21 cellular contexts compared by ENCODE assay signal in genomic region chr7:26374665-26375373, GRCh38.
DNase-seq lines count a peak whose midpoint lies in the region; ATAC-seq and TF ChIP-seq lines count a peak whose summit lies in the region.
"Had no signal": no experiment of that assay in that cellular context is flagged by ENCODE, and none has a peak within 500 bp of the region (broad histone marks: within the 10 kb centered on the region; RNA-seq: fewer than 3 reads in every experiment).

No MANE protein-coding gene starts in this region.

- H3K36me3 ChIP-seq in iPS-20b (ENCODE audit: insufficient read depth, low read depth, low read length), result no peaks in the 10 kb centered on the region
- no peaks in the 10 kb centered on the region for H3K36me3 ChIP-seq in upper lobe of right lung
- H3K36me3 ChIP-seq in effector memory CD4-positive, alpha-beta T cell (ENCODE audit: control insufficient read depth, insufficient read depth, low read length), result no peaks in the 10 kb centered on the region
- H3K36me3 ChIP-seq: esophagus muscularis mucosa had no signal

- peaks cover 8 to 11% of the 10 kb centered on the region in 2 donors for H3K4me1 Mint-ChIP-seq in natural killer cell treated with Interleukin-12 subunit alpha and Interleukin-12 subunit beta and Interleukin-15 and Interleukin-18, amount 100 ng/mL, for 72 hours (ENCODE audit: low read depth in 2 of 2)

- no peak overlapping the region for H3K27ac ChIP-seq in iPS-20b (ENCODE audit: low read length)
- H3K27ac ChIP-seq in upper lobe of right lung, result peak overlapping the region; percentile 80
- no peak overlapping the region for H3K27ac ChIP-seq in effector memory CD4-positive, alpha-beta T cell (ENCODE audit: insufficient read depth, low read length, poor library complexity, severe bottlenecking)
- H3K27ac ChIP-seq: esophagus muscularis mucosa, HL-60 had no signal

- H3K4me1 ChIP-seq in iPS-20b (ENCODE audit: insufficient read depth, low read length) (peaks cover 19% of the 10 kb centered on the region; the same call in 1 of the 2 replicates), upper lobe of right lung (peaks cover 14% of the 10 kb centered on the region)
- no peaks in the 10 kb centered on the region for H3K4me1 ChIP-seq in effector memory CD4-positive, alpha-beta T cell (ENCODE audit: control insufficient read depth, insufficient read depth, low read length, poor library complexity, severe bottlenecking)

- no peak for ATAC-seq in upper lobe of right lung
- ATAC-seq in natural killer cell treated with Interleukin-12 subunit alpha and Interleukin-12 subunit beta and Interleukin-15 and Interleukin-18, amount 100 ng/mL, for 72 hours, result no peak
- ATAC-seq: naive thymus-derived CD4-positive, alpha-beta T cell had no signal

- intact Hi-C loops in upper lobe of right lung (cut with DNase I), result loop anchor here (5.0 kb wide), 2 partner anchors 292 to 782 kb away; partner anchors contain the start of gene HOXA7

- no peaks in the 10 kb centered on the region for H3K9me3 Mint-ChIP-seq in natural killer cell treated with Interleukin-12 subunit alpha and Interleukin-12 subunit beta and Interleukin-15 and Interleukin-18, amount 100 ng/mL, for 72 hours
- H3K9me3 Mint-ChIP-seq: activated CD4-positive, alpha-beta T cell treated with anti-CD3 and anti-CD28 coated beads, Interleukin-2, amount 10 ng/mL, durations not matched to agents 24 days and 14 days; naive thymus-derived CD4-positive, alpha-beta T cell had no signal

- H3K27ac Mint-ChIP-seq in natural killer cell treated with Interleukin-12 subunit alpha and Interleukin-12 subunit beta and Interleukin-15 and Interleukin-18, amount 100 ng/mL, for 72 hours, result no peak overlapping the region
- H3K27ac Mint-ChIP-seq: activated CD4-positive, alpha-beta T cell treated with anti-CD3 and anti-CD28 coated beads, Interleukin-2, amount 10 ng/mL, durations not matched to agents 24 days and 14 days; naive thymus-derived CD4-positive, alpha-beta T cell had no signal

- H3K27me3 ChIP-seq in iPS-20b (ENCODE audit: insufficient read depth, low read length), result peaks cover 20% of the 10 kb centered on the region
- H3K27me3 ChIP-seq in upper lobe of right lung, result peaks cover 44% of the 10 kb centered on the region
- H3K27me3 ChIP-seq in effector memory CD4-positive, alpha-beta T cell (replicated peaks; ENCODE audit: control insufficient read depth, insufficient read depth, low read length, poor library complexity, severe bottlenecking), result no peaks in the 10 kb centered on the region

- H3K36me3 Mint-ChIP-seq in natural killer cell treated with Interleukin-12 subunit alpha and Interleukin-12 subunit beta and Interleukin-15 and Interleukin-18, amount 100 ng/mL, for 72 hours, result peaks cover 11% of the 10 kb centered on the region

- TF ChIP-seq CTCF in upper lobe of right lung (IDR thresholded peaks at IDR 0.05), result no peak

- H3K9ac ChIP-seq in iPS-20b (ENCODE audit: low read depth, low read length), result peak overlapping the region; percentile 78; the same call in 1 of the 2 replicates

- H3K9me3 ChIP-seq in iPS-20b (ENCODE audit: insufficient read depth, low read depth, low read length), result no peaks in the 10 kb centered on the region
- H3K9me3 ChIP-seq in upper lobe of right lung, result no peaks in the 10 kb centered on the region
- no peaks in the 10 kb centered on the region for H3K9me3 ChIP-seq in effector memory CD4-positive, alpha-beta T cell (ENCODE audit: control insufficient read depth, low read length)
- H3K9me3 ChIP-seq: esophagus muscularis mucosa, spleen had no signal

- no peak overlapping the region for H3K4me3 Mint-ChIP-seq in natural killer cell treated with Interleukin-12 subunit alpha and Interleukin-12 subunit beta and Interleukin-15 and Interleukin-18, amount 100 ng/mL, for 72 hours

- peaks cover 7 to 9% of the 10 kb centered on the region in 2 donors for H3K27me3 Mint-ChIP-seq in natural killer cell treated with Interleukin-12 subunit alpha and Interleukin-12 subunit beta and Interleukin-15 and Interleukin-18, amount 100 ng/mL, for 72 hours

- peak; percentile 85 for DNase-seq in NCI-H510A treated with DMSO at 0.1 percent for 48 hours (lab: John Stamatoyannopoulos, UW)
- no peak for DNase-seq in NCI-H510A (lab: John Stamatoyannopoulos, UW)
- DNase-seq in NCI-H2227 treated with DMSO at 0.1 percent for 48 hours (lab: John Stamatoyannopoulos, UW), result peak; percentile 74
- DNase-seq in upper lobe of right lung, result no peak
- no peak for DNase-seq in NCI-H82 treated with DMSO at 0.1 percent for 48 hours (lab: John Stamatoyannopoulos, UW; ENCODE audit: unreplicated experiment)
- no peak for DNase-seq in natural killer cell treated with Interleukin-12 subunit alpha and Interleukin-12 subunit beta and Interleukin-15 and Interleukin-18, amount 100 ng/mL, for 72 hours (ENCODE audit: low spot score)
- no peak for DNase-seq in effector memory CD4-positive, alpha-beta T cell
- DNase-seq: activated CD4-positive, alpha-beta T cell treated with anti-CD3 and anti-CD28 coated beads, Interleukin-2, amount 10 ng/mL, durations not matched to agents 24 days and 14 days; activated CD8-positive, alpha-beta memory T cell treated with anti-CD3 and anti-CD28 coated beads, Interleukin-2, amount 50 U/mL, for 4 hours; activated gamma-delta T cell; amniotic stem cell; caudate nucleus; dorsolateral prefrontal cortex; naive thymus-derived CD4-positive, alpha-beta T cell; NCI-H2029 treated with DMSO at 0.1 percent for 48 hours; NK-92 treated with Interleukin-12 subunit alpha and Interleukin-12 subunit beta, amount 100 ng/mL, for 24 hours; spleen had no signal

- H3K4me3 ChIP-seq in iPS-20b (ENCODE audit: low read length) (peak overlapping the region; percentile 81), upper lobe of right lung (peak overlapping the region; percentile 51)
- H3K4me3 ChIP-seq in effector memory CD4-positive, alpha-beta T cell (ENCODE audit: insufficient read depth, low read depth, low read length, poor library complexity, severe bottlenecking), result no peak overlapping the region
- H3K4me3 ChIP-seq: lung had no signal

Comparison
In these comparisons a context has a peak if more than half of its experiments do, and no peak if none do; other contexts are left out.
1. DNase-seq: peak in NCI-H510A treated with DMSO at 0.1 percent for 48 hours (single experiment) and NCI-H2227 treated with DMSO at 0.1 percent for 48 hours (single experiment); none in NCI-H510A (single experiment), upper lobe of right lung (single experiment), NCI-H82 treated with DMSO at 0.1 percent for 48 hours (single experiment), natural killer cell treated with Interleukin-12 subunit alpha and Interleukin-12 subunit beta and Interleukin-15 and Interleukin-18, amount 100 ng/mL, for 72 hours (single experiment) and effector memory CD4-positive, alpha-beta T cell (0 of 3).